In genomic region chr1:205229399-205229861, GRCh38 we compare ENCODE assay signal across 8 cellular contexts. TPM values are rescaled to one million over a fixed set of nuclear protein-coding genes. Genes with fewer than 3 reads are reported as not detected.
DNase-seq lines count a peak whose midpoint lies in the region; ATAC-seq and TF ChIP-seq lines count a peak whose summit lies in the region.

No MANE protein-coding gene starts in this region.

- TF ChIP-seq POLR2A in gastrocnemius medialis (IDR thresholded peaks at IDR 0.05): no peak

- no peaks in the 10 kb centered on the region for H3K36me3 ChIP-seq in gastrocnemius medialis

- H3K4me1 ChIP-seq in gastrocnemius medialis: peaks cover 40% of the 10 kb centered on the region in 2 donors

- no peaks in the 10 kb centered on the region for H3K27me3 ChIP-seq in gastrocnemius medialis

- ATAC-seq in gastrocnemius medialis: peak; percentile 86 to 89
- no peak for ATAC-seq in GM21526 (IDR thresholded peaks at IDR 0.05; ENCODE audit: low FRiP score, unreplicated experiment)
- no peak for ATAC-seq in HG02840 (IDR thresholded peaks at IDR 0.05; ENCODE audit: low FRiP score, unreplicated experiment)

- no peaks in the 10 kb centered on the region for H3K9me3 ChIP-seq in gastrocnemius medialis

- peak; percentile 95 for DNase-seq in NCI-H1694 treated with DMSO at 0.1 percent for 48 hours (lab: John Stamatoyannopoulos, UW)
- DNase-seq in T-helper 22 cell (ENCODE audit: low read depth): peak; percentile 41
- DNase-seq in astrocyte of the spinal cord (ENCODE audit: low read depth, low spot score): peak; percentile 40
- DNase-seq in gastrocnemius medialis: peak; percentile 87 to 89

- TF ChIP-seq CTCF in GM12872 (IDR thresholded peaks at IDR 0.05; ENCODE audit: insufficient read depth, low read depth, low read length) (0 out of 3 replicates have a peak, but pooled peaks have one; percentile 19), astrocyte of the spinal cord (IDR thresholded peaks at IDR 0.05; ENCODE audit: low read depth, low read length) (peak; percentile 18), gastrocnemius medialis (IDR thresholded peaks at IDR 0.05 in 4 of 5, conservative IDR thresholded peaks at IDR 0.05 in 1 of 5) (peak in 3 of 5 experiments; percentile 10 to 67 (median 55))

- in situ Hi-C loops in astrocyte of the spinal cord (cut with HindIII; ENCODE audit: low sequenced_read_pairs): no loop called here
- in situ Hi-C loops in gastrocnemius medialis (cut with MboI; ENCODE audit: low sequenced_read_pairs in 4 of 4): no loop called here

- H3K27ac ChIP-seq in gastrocnemius medialis: peak overlapping the region; percentile 75 to 91 (median 84)

- intact Hi-C loops in gastrocnemius medialis (cut with DNase I; ENCODE audit: low total_unique reads): loop anchor here (1.0 to 2.0 kb wide), 5 partner anchors 18 to 95 kb away; partner anchors contain the start of gene DSTYK

- H3K4me3 ChIP-seq in astrocyte of the spinal cord (ENCODE audit: low read depth, low read length) (peak overlapping the region; percentile 66), iPS-11a (ENCODE audit: low read depth, low read length) (peak overlapping the region; percentile 58), gastrocnemius medialis (peak overlapping the region; percentile 55 to 71 (median 69))

RNA-seq across cellular contexts. Expression of gene TMCC2, which starts 1.7 kb away (rescaled TPM):
- total RNA-seq in gastrocnemius medialis: 1 to 10 TPM; 1.1 to 7.6 (median 5.6) TPM

RNA-seq across cellular contexts. Expression of gene DSTYK, which starts 17.9 kb away (rescaled TPM):
- 10 to 100 TPM; 12.2 to 15.8 (median 13.9) TPM for total RNA-seq in gastrocnemius medialis

Comparison
In these comparisons a context has a peak if more than half of its experiments do, and no peak if none do; other contexts are left out.
1. DNase-seq: peak in every context shown above with its lines; median percentile 95 in NCI-H1694 treated with DMSO at 0.1 percent for 48 hours; 88 in gastrocnemius medialis; 41 in T-helper 22 cell; 40 in astrocyte of the spinal cord.
2. ATAC-seq: peak in gastrocnemius medialis (2 of 2); none in GM21526 (single experiment) and HG02840 (single experiment).
3. Peak in every context shown above with its lines, with median percentiles within 50 percentile points of each other: CTCF ChIP-seq and H3K4me3 ChIP-seq.